In genomic region chr19:2306971-2307370, GRCh38 we compare ENCODE assay signal across 18 cellular contexts. TPM values are rescaled to one million over a fixed set of nuclear protein-coding genes. Genes with fewer than 3 reads are reported as not detected.
DNase-seq lines count a peak whose midpoint lies in the region; ATAC-seq, FAIRE-seq and TF ChIP-seq lines count a peak whose summit lies in the region.
"Had no signal": no experiment of that assay in that cellular context is flagged by ENCODE, and none has a peak within 500 bp of the region (broad histone marks: within the 10 kb centered on the region; RNA-seq: fewer than 3 reads in every experiment).

No MANE protein-coding gene starts in this region.

- no peaks in the 10 kb centered on the region for H3K27me3 ChIP-seq in Caco-2 (replicated peaks; ENCODE audit: control insufficient read depth, insufficient read depth, low read length)
- peaks cover 0 to 89% (median 71%) of the 10 kb centered on the region in 7 donors for H3K27me3 ChIP-seq in heart right ventricle

- ATAC-seq in A549 (no peak; a peak in 1 of 6 replicates), left cardiac atrium (no peak), heart right ventricle (no peak)

- H3K9me3 ChIP-seq in A549 (no peaks in the 10 kb centered on the region), Caco-2 (no peaks in the 10 kb centered on the region), heart right ventricle (no peaks in the 10 kb centered on the region)
- H3K9me3 ChIP-seq: HAP-1 had no signal

- WGBS in A549 (ENCODE audit: missing lambda C conversion rate): 73% methylated on average over 6 of the region's 17 CpGs
- 58 to 67% methylated on average over 17 of the region's 17 CpGs for WGBS in heart right ventricle, 2 donors

- DNase-seq in A549 (ENCODE audit: low read depth in 1 of 2, low spot score in 1 of 2): no peak
- DNase-seq in Caco-2: no peak
- no peak for DNase-seq in mesothelial cell of epicardium (ENCODE audit: low spot score in 2 of 2, unreplicated experiment in 2 of 2)
- DNase-seq in activated CD4-positive, alpha-beta T cell treated with anti-CD3 and anti-CD28 coated beads, Interleukin-2, amount 10 ng/mL, durations not matched to agents 24 days and 14 days: no peak
- no peak for DNase-seq in effector CD4-positive, alpha-beta T cell
- DNase-seq in left cardiac atrium: no peak
- DNase-seq in heart right ventricle: no peak
- DNase-seq: CD4-positive, CD25-positive, alpha-beta regulatory T cell; NCI-H2029; NCI-H2171; NCI-H446; NCI-H69; SHP77 had no signal

- no peak for TF ChIP-seq RAD21 in A549 (conservative IDR thresholded peaks at IDR 0.05 in 1 of 2, IDR thresholded peaks at IDR 0.05 in 1 of 2)

- no peak for TF ChIP-seq EP300 in A549 (IDR thresholded peaks at IDR 0.05)

- H3K27ac ChIP-seq in A549 (no peak overlapping the region), heart right ventricle (no peak overlapping the region)

- no peak for FAIRE-seq in A549 (lab: Jason Lieb, UNC)
- FAIRE-seq: RCC 7860 had no signal

- BruUV-seq in Caco-2 (replicated peaks; lab: Mats Ljungman, UMichigan): no TSS peak

- POLR2A ChIA-PET in A549 (lab: Yijun Ruan, JAX) (no interaction called here), Caco-2 (lab: Charles Lee) (no interaction called here)

- intact Hi-C loops in Caco-2 (cut with micrococcal nuclease; ENCODE audit: unreplicated experiment) (no loop called here), left cardiac atrium (cut with DNase I) (no loop called here), heart right ventricle (cut with DNase I) (no loop called here)
- intact Hi-C loops in activated CD4-positive, alpha-beta T cell treated with anti-CD3 and anti-CD28 coated beads, Interleukin-2, amount 10 ng/mL, durations not matched to agents 24 days and 14 days (cut with micrococcal nuclease): no loop called here

- H3K27me3 Mint-ChIP-seq in Caco-2 (ENCODE audit: insufficient read depth, unreplicated experiment) (no peaks in the 10 kb centered on the region), brain (peaks cover 3% of the 10 kb centered on the region), mesothelial cell of epicardium (ENCODE audit: low read depth) (peaks cover 70% of the 10 kb centered on the region)
- H3K27me3 Mint-ChIP-seq in activated CD4-positive, alpha-beta T cell treated with anti-CD3 and anti-CD28 coated beads, Interleukin-2, amount 10 ng/mL, durations not matched to agents 24 days and 14 days: peaks cover 57% of the 10 kb centered on the region

- H3K4me1 ChIP-seq in A549: peaks cover 10% of the 10 kb centered on the region; the same call in 2 of the 3 replicates
- H3K4me1 ChIP-seq in Caco-2: 0 out of 2 replicates have a peak, but pooled peaks cover 3% of the 10 kb centered on the region
- peaks cover 5 to 20% (median 8%) of the 10 kb centered on the region in 9 donors for H3K4me1 ChIP-seq in heart right ventricle

- H3K9me3 Mint-ChIP-seq in Caco-2 (ENCODE audit: unreplicated experiment) (no peaks in the 10 kb centered on the region), brain (peaks cover 0 to 9% (median 0%) of the 10 kb centered on the region in 5 experiments), mesothelial cell of epicardium (peaks cover 3% of the 10 kb centered on the region)
- no peaks in the 10 kb centered on the region for H3K9me3 Mint-ChIP-seq in activated CD4-positive, alpha-beta T cell treated with anti-CD3 and anti-CD28 coated beads, Interleukin-2, amount 10 ng/mL, durations not matched to agents 24 days and 14 days

- peaks cover 6% of the 10 kb centered on the region for H3K4me1 Mint-ChIP-seq in Caco-2 (ENCODE audit: low read depth, unreplicated experiment)
- peaks cover 49% of the 10 kb centered on the region for H3K4me1 Mint-ChIP-seq in brain
- peaks cover 6% of the 10 kb centered on the region for H3K4me1 Mint-ChIP-seq in mesothelial cell of epicardium
- H3K4me1 Mint-ChIP-seq in activated CD4-positive, alpha-beta T cell treated with anti-CD3 and anti-CD28 coated beads, Interleukin-2, amount 10 ng/mL, durations not matched to agents 24 days and 14 days: peaks cover 7% of the 10 kb centered on the region

- H3K27ac Mint-ChIP-seq in Caco-2 (ENCODE audit: unreplicated experiment) (no peak overlapping the region), brain (peak overlapping the region in 2 of 5 experiments; percentile 15 to 24), mesothelial cell of epicardium (no peak overlapping the region)
- no peak overlapping the region for H3K27ac Mint-ChIP-seq in activated CD4-positive, alpha-beta T cell treated with anti-CD3 and anti-CD28 coated beads, Interleukin-2, amount 10 ng/mL, durations not matched to agents 24 days and 14 days

- H3K4me2 ChIP-seq in A549: no peak overlapping the region

- TF ChIP-seq CTCF in A549 (IDR thresholded peaks at IDR 0.05) (no peak), Caco-2 (IDR thresholded peaks at IDR 0.05; ENCODE audit: insufficient read depth in 1 of 2, low read depth in 1 of 2, low read length in 1 of 2, severe bottlenecking in 1 of 2, unreplicated experiment in 1 of 2) (no peak), brain (conservative IDR thresholded peaks at IDR 0.05) (no peak), mesothelial cell of epicardium (IDR thresholded peaks at IDR 0.05; ENCODE audit: unreplicated experiment) (no peak), heart right ventricle (IDR thresholded peaks at IDR 0.05) (no peak)

- no peaks in the 10 kb centered on the region for H3K36me3 ChIP-seq in Caco-2 (ENCODE audit: control insufficient read depth, insufficient read depth, low read length)
- H3K36me3 ChIP-seq in heart right ventricle: no peaks in the 10 kb centered on the region
- H3K36me3 ChIP-seq: HAP-1 had no signal

- CTCF ChIA-PET in A549 (lab: Yijun Ruan, JAX) (interaction anchor here (0.5 to 3.0 kb wide), 5 partner anchors 9 to 329 kb away, joined by 3 to 12 read pairs (median 3); no protein-coding TSS in a partner anchor), Caco-2 (lab: Charles Lee) (no interaction called here)

- H3K36me3 Mint-ChIP-seq in Caco-2 (ENCODE audit: insufficient read depth, unreplicated experiment): no peaks in the 10 kb centered on the region
- H3K36me3 Mint-ChIP-seq in brain: no peaks in the 10 kb centered on the region
- no peaks in the 10 kb centered on the region for H3K36me3 Mint-ChIP-seq in mesothelial cell of epicardium
- H3K36me3 Mint-ChIP-seq in activated CD4-positive, alpha-beta T cell treated with anti-CD3 and anti-CD28 coated beads, Interleukin-2, amount 10 ng/mL, durations not matched to agents 24 days and 14 days (ENCODE audit: low read depth): peaks cover 4% of the 10 kb centered on the region
- H3K36me3 Mint-ChIP-seq: CD4-positive, CD25-positive, alpha-beta regulatory T cell had no signal

- H3K4me3 Mint-ChIP-seq in Caco-2 (ENCODE audit: unreplicated experiment): peak overlapping the region; percentile 3
- peak overlapping the region in 3 of 5 experiments; percentile 25 to 50 (median 48) for H3K4me3 Mint-ChIP-seq in brain
- peak overlapping the region; percentile 13 for H3K4me3 Mint-ChIP-seq in mesothelial cell of epicardium
- no peak overlapping the region for H3K4me3 Mint-ChIP-seq in activated CD4-positive, alpha-beta T cell treated with anti-CD3 and anti-CD28 coated beads, Interleukin-2, amount 10 ng/mL, durations not matched to agents 24 days and 14 days

- H3K4me3 ChIP-seq in A549 (no peak overlapping the region), Caco-2 (ENCODE audit: low read depth, low read length) (no peak overlapping the region), heart right ventricle (no peak overlapping the region)

- no peak for TF ChIP-seq POLR2A in A549 (IDR thresholded peaks at IDR 0.05; ENCODE audit: low read length)

RNA-seq across cellular contexts. Expression of gene LINGO3, which starts 1.0 kb away (rescaled TPM):
- polyA plus RNA-seq in A549 (2011; rRNA removed): not detected in 2 replicates
- polyA plus RNA-seq in A549 (2012; cell fraction: cytosol; rRNA removed): not detected in 2 replicates
- not detected in 2 replicates for polyA plus RNA-seq in A549 (2012; cell fraction: nucleus; rRNA removed)
- not detected in 3 replicates for polyA plus RNA-seq in A549 (2017; fragmentation: RNase III; extraction: RNeasy Plus Mini Kit Qiagen cat#74134 plus additional on column Dnase treatment)
- polyA minus RNA-seq in A549 (2011; rRNA and poly(A)+ RNA removed): not detected in 2 replicates
- total RNA-seq in Caco-2 (2022): 1.3 and 1.4 TPM in 2 replicates
- 3.2 TPM for polyA plus RNA-seq in brain (ENCODE audit: insufficient read depth, low read depth, low replicate concordance)
- 0.59 to 0.60 TPM (median 0.60 TPM) in 3 replicates for total RNA-seq in mesothelial cell of epicardium
- total RNA-seq in activated CD4-positive, alpha-beta T cell treated with anti-CD3 and anti-CD28 coated beads, Interleukin-2, amount 10 ng/mL, durations not matched to agents 24 days and 14 days: 0.09 and 0.26 TPM in 2 replicates
- not detected for total RNA-seq in left cardiac atrium
- not detected for total RNA-seq in heart right ventricle
- not detected for polyA plus RNA-seq in heart right ventricle
- total RNA-seq: A673, HT1080 had no signal

RNA-seq across cellular contexts. Expression of gene LSM7, which starts 21.4 kb away (rescaled TPM):
- polyA plus RNA-seq in A549 (2011; rRNA removed) (112 and 140 TPM in 2 replicates), A549 (2017; fragmentation: RNase III; extraction: RNeasy Plus Mini Kit Qiagen cat#74134 plus additional on column Dnase treatment) (139 to 170 TPM (median 144 TPM) in 3 replicates), brain (ENCODE audit: insufficient read depth, low read depth, low replicate concordance) (292 TPM), heart right ventricle (100 to 1,000 TPM; 209 to 277 TPM)
- 572 and 723 TPM in 2 replicates for polyA plus RNA-seq in A549 (2012; cell fraction: cytosol; rRNA removed)
- 405 and 471 TPM in 2 replicates for polyA plus RNA-seq in A549 (2012; cell fraction: nucleus; rRNA removed)
- polyA minus RNA-seq in A549 (2011; rRNA and poly(A)+ RNA removed): 19.7 and 25.2 TPM in 2 replicates
- total RNA-seq in Caco-2 (2022) (141 and 152 TPM in 2 replicates), mesothelial cell of epicardium (141 to 149 TPM (median 142 TPM) in 3 replicates), left cardiac atrium (10 to 100 TPM; 43.6 to 47.7 TPM), heart right ventricle (10 to 100 TPM; 29.0 to 48.6 (median 35.2) TPM)
- total RNA-seq in activated CD4-positive, alpha-beta T cell treated with anti-CD3 and anti-CD28 coated beads, Interleukin-2, amount 10 ng/mL, durations not matched to agents 24 days and 14 days: 190 and 192 TPM in 2 replicates

RNA-seq across cellular contexts. Expression of gene SPPL2B, which starts 21.5 kb away (rescaled TPM):
- polyA plus RNA-seq in A549 (2011; rRNA removed) (11.3 and 11.4 TPM in 2 replicates), A549 (2017; fragmentation: RNase III; extraction: RNeasy Plus Mini Kit Qiagen cat#74134 plus additional on column Dnase treatment) (28.6 to 36.8 TPM (median 36.5 TPM) in 3 replicates), brain (ENCODE audit: insufficient read depth, low read depth, low replicate concordance) (66.7 TPM), heart right ventricle (10 to 100 TPM; 17.8 to 69.7 TPM)
- 34.8 and 40.1 TPM in 2 replicates for polyA plus RNA-seq in A549 (2012; cell fraction: cytosol; rRNA removed)
- polyA plus RNA-seq in A549 (2012; cell fraction: nucleus; rRNA removed): 372 and 438 TPM in 2 replicates
- polyA minus RNA-seq in A549 (2011; rRNA and poly(A)+ RNA removed): 3.6 and 8.4 TPM in 2 replicates
- total RNA-seq in Caco-2 (2022) (90.6 and 92.3 TPM in 2 replicates), mesothelial cell of epicardium (189 to 202 TPM (median 196 TPM) in 3 replicates), left cardiac atrium (10 to 100 TPM; 22.9 to 33.7 TPM), heart right ventricle (10 to 100 TPM; 18.7 to 34.1 (median 21.2) TPM)
- total RNA-seq in activated CD4-positive, alpha-beta T cell treated with anti-CD3 and anti-CD28 coated beads, Interleukin-2, amount 10 ng/mL, durations not matched to agents 24 days and 14 days: 69.7 and 69.8 TPM in 2 replicates

RNA-seq across cellular contexts. Expression of gene PEAK3, which starts 25.0 kb away (rescaled TPM):
- not detected in 2 replicates for polyA plus RNA-seq in A549 (2011; rRNA removed)
- polyA plus RNA-seq in A549 (2012; cell fraction: cytosol; rRNA removed): not detected in 2 replicates
- polyA plus RNA-seq in A549 (2012; cell fraction: nucleus; rRNA removed): not detected in 2 replicates
- polyA plus RNA-seq in A549 (2017; fragmentation: RNase III; extraction: RNeasy Plus Mini Kit Qiagen cat#74134 plus additional on column Dnase treatment): not detected in 3 replicates
- polyA minus RNA-seq in A549 (2011; rRNA and poly(A)+ RNA removed): not detected in 2 replicates
- not detected in 2 replicates for total RNA-seq in Caco-2 (2022)
- polyA plus RNA-seq in brain (ENCODE audit: insufficient read depth, low read depth, low replicate concordance): not detected
- total RNA-seq in mesothelial cell of epicardium: 0.11 TPM in 1 of 3 replicates, not detected in the others
- 0.09 TPM in 1 of 2 replicates, not detected in the other for total RNA-seq in activated CD4-positive, alpha-beta T cell treated with anti-CD3 and anti-CD28 coated beads, Interleukin-2, amount 10 ng/mL, durations not matched to agents 24 days and 14 days
- 1 to 10 TPM; 1.0 to 2.3 TPM for total RNA-seq in left cardiac atrium
- total RNA-seq in heart right ventricle: 1 to 10 TPM in 1 of 10 donors, under 1 TPM in 9; 0.11 to 1.1 (median 0.22) TPM
- polyA plus RNA-seq in heart right ventricle: under 1 TPM; 0.13 to 0.22 TPM
- total RNA-seq: A673; CD4-positive, CD25-positive, alpha-beta regulatory T cell had no signal

RNA-seq across cellular contexts. Expression of gene JSRP1, which starts 50.8 kb away (rescaled TPM):
- polyA plus RNA-seq in A549 (2011; rRNA removed): not detected in 2 replicates
- polyA plus RNA-seq in A549 (2012; cell fraction: cytosol; rRNA removed): not detected in 2 replicates
- polyA plus RNA-seq in A549 (2012; cell fraction: nucleus; rRNA removed): 0.22 TPM in 1 of 2 replicates, not detected in the other
- polyA plus RNA-seq in A549 (2017; fragmentation: RNase III; extraction: RNeasy Plus Mini Kit Qiagen cat#74134 plus additional on column Dnase treatment): 0.16 to 0.41 TPM (median 0.32 TPM) in 3 replicates
- polyA minus RNA-seq in A549 (2011; rRNA and poly(A)+ RNA removed): not detected in 2 replicates
- not detected in 2 replicates for total RNA-seq in Caco-2 (2022)
- 5.7 TPM for polyA plus RNA-seq in brain (ENCODE audit: insufficient read depth, low read depth, low replicate concordance)
- total RNA-seq in mesothelial cell of epicardium: 0.80 TPM in 1 of 3 replicates, not detected in the others
- 0.40 and 0.91 TPM in 2 replicates for total RNA-seq in activated CD4-positive, alpha-beta T cell treated with anti-CD3 and anti-CD28 coated beads, Interleukin-2, amount 10 ng/mL, durations not matched to agents 24 days and 14 days
- under 1 TPM in 1 of 2 donors, not detected in 1; 0.27 TPM for total RNA-seq in left cardiac atrium
- total RNA-seq in heart right ventricle: under 1 TPM in 3 of 10 donors, not detected in 7; 0.31 to 0.72 (median 0.45) TPM
- under 1 TPM in 1 of 2 donors, not detected in 1; 0.29 TPM for polyA plus RNA-seq in heart right ventricle
- total RNA-seq: HT1080 had no signal
